ENCODE assay signal across 18 cellular contexts in the genomic region with DNA sequence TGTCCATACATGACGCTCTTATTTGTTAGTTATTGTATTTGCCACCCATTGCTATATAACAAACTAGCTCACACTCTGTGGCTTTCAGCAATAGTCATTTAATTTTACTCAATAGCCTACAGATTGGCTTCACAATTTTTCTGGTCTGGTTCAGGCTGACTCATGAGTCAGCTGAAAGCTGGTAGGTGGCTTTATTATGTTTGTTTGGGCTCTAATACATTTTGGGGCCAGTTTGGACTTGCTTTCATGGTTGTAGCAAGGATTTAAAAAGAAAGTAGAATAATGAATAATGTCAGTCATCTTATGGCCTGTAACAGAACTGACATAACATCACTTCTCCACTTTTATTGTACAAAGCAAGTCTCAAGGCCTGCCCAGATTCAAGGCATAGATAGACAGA.
"Had no signal": no experiment of that assay in that cellular context is flagged by ENCODE, and none has a peak within 500 bp of the region (broad histone marks: within the 10 kb centered on the region; RNA-seq: fewer than 3 reads in every experiment).

No MANE protein-coding gene starts in this region.

- H3K27me3 ChIP-seq: dorsolateral prefrontal cortex, esophagus squamous epithelium, heart right ventricle, neutrophil had no signal

- ATAC-seq: heart right ventricle; mucosa of descending colon; naive thymus-derived CD8-positive, alpha-beta T cell; right cardiac atrium had no signal

- H3K9me3 ChIP-seq: esophagus squamous epithelium, mucosa of descending colon, neutrophil had no signal

- H3K4me1 ChIP-seq: esophagus squamous epithelium, heart right ventricle had no signal

- DNase-seq: cortex of kidney; dorsolateral prefrontal cortex; effector CD8-positive, alpha-beta T cell; esophagus squamous epithelium; foreskin melanocyte; heart right ventricle; hypothalamus; kidney glomerular epithelial cell; mucosa of descending colon; naive thymus-derived CD8-positive, alpha-beta T cell; posterior cingulate gyrus; right cardiac atrium; small intestine; stimulated activated CD4-positive, alpha-beta T cell treated with anti-CD3 and anti-CD28 coated beads, Interleukin-12 subunit alpha, Interleukin-12 subunit beta, amount 100 ng/mL, for 4 hours; stimulated activated CD4-positive, alpha-beta T cell treated with anti-CD3 and anti-CD28 coated beads, Interleukin-2, amount 100 ng/mL, for 48 hours; stimulated activated naive CD4-positive, alpha-beta T cell treated with Interleukin-2 at 50 U/mL for 16 hours; trophoblast cell had no signal

- H3K4me3 ChIP-seq: dorsolateral prefrontal cortex, esophagus squamous epithelium, heart right ventricle, mucosa of descending colon had no signal

- H3K27ac ChIP-seq: dorsolateral prefrontal cortex, esophagus squamous epithelium, heart right ventricle, neutrophil had no signal

- H3K36me3 ChIP-seq: esophagus squamous epithelium, heart right ventricle, neutrophil had no signal
